Comparison of ENCODE assay signal across 1 cellular context in genomic region chr22:46902998-46903916, GRCh38.
TF ChIP-seq lines count a peak whose summit lies in the region.

No MANE protein-coding gene starts in this region.

TF ChIP-seq in HepG2, 621 proteins besides CTCF, POLR2A, EP300 and RAD21 (continued from another document):
- TF ChIP-seq, protein P1, sequence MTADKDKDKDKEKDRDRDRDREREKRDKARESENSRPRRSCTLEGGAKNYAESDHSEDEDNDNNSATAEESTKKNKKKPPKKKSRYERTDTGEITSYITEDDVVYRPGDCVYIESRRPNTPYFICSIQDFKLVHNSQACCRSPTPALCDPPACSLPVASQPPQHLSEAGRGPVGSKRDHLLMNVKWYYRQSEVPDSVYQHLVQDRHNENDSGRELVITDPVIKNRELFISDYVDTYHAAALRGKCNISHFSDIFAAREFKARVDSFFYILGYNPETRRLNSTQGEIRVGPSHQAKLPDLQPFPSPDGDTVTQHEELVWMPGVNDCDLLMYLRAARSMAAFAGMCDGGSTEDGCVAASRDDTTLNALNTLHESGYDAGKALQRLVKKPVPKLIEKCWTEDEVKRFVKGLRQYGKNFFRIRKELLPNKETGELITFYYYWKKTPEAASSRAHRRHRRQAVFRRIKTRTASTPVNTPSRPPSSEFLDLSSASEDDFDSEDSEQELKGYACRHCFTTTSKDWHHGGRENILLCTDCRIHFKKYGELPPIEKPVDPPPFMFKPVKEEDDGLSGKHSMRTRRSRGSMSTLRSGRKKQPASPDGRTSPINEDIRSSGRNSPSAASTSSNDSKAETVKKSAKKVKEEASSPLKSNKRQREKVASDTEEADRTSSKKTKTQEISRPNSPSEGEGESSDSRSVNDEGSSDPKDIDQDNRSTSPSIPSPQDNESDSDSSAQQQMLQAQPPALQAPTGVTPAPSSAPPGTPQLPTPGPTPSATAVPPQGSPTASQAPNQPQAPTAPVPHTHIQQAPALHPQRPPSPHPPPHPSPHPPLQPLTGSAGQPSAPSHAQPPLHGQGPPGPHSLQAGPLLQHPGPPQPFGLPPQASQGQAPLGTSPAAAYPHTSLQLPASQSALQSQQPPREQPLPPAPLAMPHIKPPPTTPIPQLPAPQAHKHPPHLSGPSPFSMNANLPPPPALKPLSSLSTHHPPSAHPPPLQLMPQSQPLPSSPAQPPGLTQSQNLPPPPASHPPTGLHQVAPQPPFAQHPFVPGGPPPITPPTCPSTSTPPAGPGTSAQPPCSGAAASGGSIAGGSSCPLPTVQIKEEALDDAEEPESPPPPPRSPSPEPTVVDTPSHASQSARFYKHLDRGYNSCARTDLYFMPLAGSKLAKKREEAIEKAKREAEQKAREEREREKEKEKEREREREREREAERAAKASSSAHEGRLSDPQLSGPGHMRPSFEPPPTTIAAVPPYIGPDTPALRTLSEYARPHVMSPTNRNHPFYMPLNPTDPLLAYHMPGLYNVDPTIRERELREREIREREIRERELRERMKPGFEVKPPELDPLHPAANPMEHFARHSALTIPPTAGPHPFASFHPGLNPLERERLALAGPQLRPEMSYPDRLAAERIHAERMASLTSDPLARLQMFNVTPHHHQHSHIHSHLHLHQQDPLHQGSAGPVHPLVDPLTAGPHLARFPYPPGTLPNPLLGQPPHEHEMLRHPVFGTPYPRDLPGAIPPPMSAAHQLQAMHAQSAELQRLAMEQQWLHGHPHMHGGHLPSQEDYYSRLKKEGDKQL (CRISPR knock-in tag; IDR thresholded peaks at IDR 0.05; ENCODE audit: low read depth) = no peak
- TF ChIP-seq THAP7 (CRISPR knock-in tag; IDR thresholded peaks at IDR 0.05) (no peak), ZSCAN5A (CRISPR knock-in tag; IDR thresholded peaks at IDR 0.05; ENCODE audit: borderline replicate concordance) (no peak), KDM1A (CRISPR knock-in tag; IDR thresholded peaks at IDR 0.05) (no peak), FOXO4 (CRISPR knock-in tag; conservative IDR thresholded peaks at IDR 0.05) (no peak)
